ENCODE assay signal across 8 cellular contexts in the genomic region with DNA sequence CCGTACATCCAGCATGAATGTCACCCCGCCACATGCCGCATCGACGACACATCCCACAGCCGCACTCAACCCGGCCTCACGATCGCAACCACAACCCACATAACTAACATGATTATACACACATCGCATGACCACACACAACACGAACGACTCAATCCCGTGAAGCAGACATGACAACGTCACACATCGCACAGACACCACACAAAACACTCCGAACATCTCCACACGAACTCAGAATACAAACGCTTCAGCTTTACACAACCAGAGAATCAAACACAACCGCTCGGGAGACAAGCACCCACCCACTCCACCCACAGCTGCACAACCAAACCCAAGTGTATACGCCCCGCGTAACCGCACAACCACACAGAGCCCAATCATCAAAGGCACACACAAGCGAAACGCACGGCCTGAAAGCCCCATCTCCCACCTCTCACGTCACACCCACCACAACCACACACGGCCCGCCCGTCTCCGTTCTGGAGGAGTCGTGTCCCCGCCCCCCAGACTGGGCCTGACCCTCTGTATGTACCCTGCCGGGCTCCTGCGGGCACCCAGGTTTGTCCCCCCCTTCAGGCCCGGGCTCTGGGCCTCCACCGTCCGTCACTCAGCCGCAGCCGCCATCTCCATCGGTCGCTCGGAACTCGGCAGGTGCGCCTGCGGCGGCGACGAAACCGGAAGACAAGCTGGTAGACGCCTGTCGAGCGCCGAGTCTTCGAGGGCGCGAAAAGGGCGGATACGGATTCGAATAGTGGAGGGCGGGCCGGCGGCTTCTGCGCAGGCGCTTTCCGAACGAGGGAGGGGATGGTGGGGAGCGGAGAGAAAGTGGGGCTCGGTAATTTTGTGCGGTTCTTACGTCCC. TPM values are rescaled to one million over a fixed set of nuclear protein-coding genes. Genes with fewer than 3 reads are reported as not detected.
DNase-seq lines count a peak whose midpoint lies in the region; ATAC-seq and TF ChIP-seq lines count a peak whose summit lies in the region.

Gene RBSN, minus strand, starts transcription at position 646 of the 861 bp plus-strand sequence. CDS start 3,028 bp downstream, outside the sequence.

- H3K27ac Mint-ChIP-seq in activated CD8-positive, alpha-beta memory T cell treated with anti-CD3 and anti-CD28 coated beads, Interleukin-2, amount 10 ng/mL, durations not matched to agents 7 days and 5 days: peak within 1 kb of the TSS; percentile 92

- peaks cover 3% of the 10 kb centered on the region for H3K27me3 Mint-ChIP-seq in activated CD8-positive, alpha-beta memory T cell treated with anti-CD3 and anti-CD28 coated beads, Interleukin-2, amount 10 ng/mL, durations not matched to agents 7 days and 5 days

- H3K9ac ChIP-seq in endocrine pancreas (ENCODE audit: control insufficient read depth, insufficient read depth, low read length) (peak within 1 kb of the TSS; percentile 91), mesenchymal stem cell (ENCODE audit: low read length) (peak within 1 kb of the TSS; percentile 97)

- H3K27me3 ChIP-seq in endocrine pancreas (ENCODE audit: control insufficient read depth, insufficient read depth, low read length): no peaks in the 10 kb centered on the region
- no peaks in the 10 kb centered on the region for H3K27me3 ChIP-seq in mesenchymal stem cell (ENCODE audit: control insufficient read depth in 1 of 2, insufficient read depth in 1 of 2, low read length in 2 of 2)

- no peak within 1 kb of the TSS for H2BK120ac ChIP-seq in mesenchymal stem cell (ENCODE audit: low read depth, low read length)

- H3K4me3 ChIP-seq in endocrine pancreas (ENCODE audit: control insufficient read depth, insufficient read depth, low read length) (peak within 1 kb of the TSS; percentile 91), mesenchymal stem cell (ENCODE audit: insufficient read depth in 1 of 2, low read depth in 1 of 2, low read length in 2 of 2) (peak within 1 kb of the TSS; percentile 92 to 95)

- H2BK12ac ChIP-seq in mesenchymal stem cell (ENCODE audit: low read length in 2 of 2): no peak within 1 kb of the TSS

- H3K9me3 Mint-ChIP-seq in activated CD8-positive, alpha-beta memory T cell treated with anti-CD3 and anti-CD28 coated beads, Interleukin-2, amount 10 ng/mL, durations not matched to agents 7 days and 5 days (ENCODE audit: low read depth): no peaks in the 10 kb centered on the region

- H3K36me3 Mint-ChIP-seq in activated CD8-positive, alpha-beta memory T cell treated with anti-CD3 and anti-CD28 coated beads, Interleukin-2, amount 10 ng/mL, durations not matched to agents 7 days and 5 days: peaks cover 26% of the 10 kb centered on the region

- H4K8ac ChIP-seq in mesenchymal stem cell (ENCODE audit: low read length): peak within 1 kb of the TSS; percentile 94

- peak within 1 kb of the TSS; percentile 24 to 80 for H3K4ac ChIP-seq in mesenchymal stem cell (ENCODE audit: low read depth in 1 of 2, low read length in 2 of 2)

- peak within 1 kb of the TSS; percentile 61 for H3K27ac ChIP-seq in mesenchymal stem cell (ENCODE audit: low read length, poor library complexity, severe bottlenecking)

- peak within 1 kb of the TSS; percentile 94 for H3K4me3 Mint-ChIP-seq in activated CD8-positive, alpha-beta memory T cell treated with anti-CD3 and anti-CD28 coated beads, Interleukin-2, amount 10 ng/mL, durations not matched to agents 7 days and 5 days

- no peaks in the 10 kb centered on the region for H3K4me1 ChIP-seq in endocrine pancreas (ENCODE audit: control insufficient read depth, insufficient read depth, low read length)
- peaks cover 10% of the 10 kb centered on the region for H3K4me1 ChIP-seq in mesenchymal stem cell (ENCODE audit: control insufficient read depth, insufficient read depth, low read depth, low read length)

- H2AFZ ChIP-seq in mesenchymal stem cell (ENCODE audit: low read depth, low read length): peak within 1 kb of the TSS; percentile 89

- no peak within 1 kb of the TSS for H2AK5ac ChIP-seq in mesenchymal stem cell (ENCODE audit: low read length, severe bottlenecking)

- H3K9me3 ChIP-seq in endocrine pancreas (ENCODE audit: control insufficient read depth, low read length): no peaks in the 10 kb centered on the region
- no peaks in the 10 kb centered on the region for H3K9me3 ChIP-seq in mesenchymal stem cell (ENCODE audit: control insufficient read depth, low read length)

- peak within 1 kb of the TSS; percentile 85 to 90 for H3K18ac ChIP-seq in mesenchymal stem cell (ENCODE audit: low read depth in 1 of 2, low read length in 2 of 2)

- under 1% methylated on average over 72 of the region's 72 CpGs for WGBS in mesenchymal stem cell

- peaks cover 3% of the 10 kb centered on the region for H3K36me3 ChIP-seq in endocrine pancreas (ENCODE audit: control insufficient read depth, insufficient read depth, low read length)
- peaks cover 11 to 20% of the 10 kb centered on the region in 2 experiments for H3K36me3 ChIP-seq in mesenchymal stem cell (ENCODE audit: control insufficient read depth in 1 of 2, insufficient read depth in 2 of 2, low read depth in 1 of 2, low read length in 2 of 2)

- peaks cover 17% of the 10 kb centered on the region for H3K79me1 ChIP-seq in mesenchymal stem cell (replicated peaks; ENCODE audit: low read length, poor library complexity, severe bottlenecking)

- peak within 1 kb of the TSS; percentile 76 for H4K91ac ChIP-seq in mesenchymal stem cell (ENCODE audit: low read length)

- ATAC-seq in activated CD8-positive, alpha-beta memory T cell treated with anti-CD3 and anti-CD28 coated beads, Interleukin-2, amount 10 ng/mL, durations not matched to agents 7 days and 5 days: peak; percentile 87

- peak within 1 kb of the TSS; percentile 91 for H3K4me2 ChIP-seq in mesenchymal stem cell (ENCODE audit: low read length, poor library complexity, severe bottlenecking)

- no peak within 1 kb of the TSS for H3K23ac ChIP-seq in mesenchymal stem cell (ENCODE audit: low read length in 2 of 2)

- peaks cover 36% of the 10 kb centered on the region for H3K4me1 Mint-ChIP-seq in activated CD8-positive, alpha-beta memory T cell treated with anti-CD3 and anti-CD28 coated beads, Interleukin-2, amount 10 ng/mL, durations not matched to agents 7 days and 5 days

- DNase-seq in COLO829 (ENCODE audit: low spot score) (peak; percentile 81), GM20000 (ENCODE audit: low spot score) (peak; percentile 90), HS-5 (ENCODE audit: low read depth) (peak; percentile 65), NOMO-1 treated with dmso at 0.1 percent for 144 hours (lab: John Stamatoyannopoulos, UW; ENCODE audit: unreplicated experiment) (peak; percentile 94), mesenchymal stem cell (peak; percentile 96)
- DNase-seq in activated CD8-positive, alpha-beta memory T cell treated with anti-CD3 and anti-CD28 coated beads, Interleukin-2, amount 10 ng/mL, durations not matched to agents 7 days and 5 days: peak; percentile 98
- DNase-seq in stimulated activated CD8-positive, alpha-beta memory T cell treated with anti-CD3 and anti-CD28 coated beads, Interleukin-12 subunit alpha, Interleukin-12 subunit beta, amount 100 ng/mL, for 24 hours (ENCODE audit: extremely low read depth): peak; percentile 89

- H2BK5ac ChIP-seq in mesenchymal stem cell (ENCODE audit: low read depth, low read length, poor library complexity, severe bottlenecking): peak within 1 kb of the TSS; percentile 5

- no peak for TF ChIP-seq CTCF in GM20000 (IDR thresholded peaks at IDR 0.05; ENCODE audit: extremely low read depth, missing control alignments)

- CTCF ChIA-PET in activated CD8-positive, alpha-beta memory T cell treated with anti-CD3 and anti-CD28 coated beads, Interleukin-2, amount 10 ng/mL, durations not matched to agents 7 days and 5 days (lab: Charles Lee): interaction anchor here (0.6 to 4.0 kb wide), 8 partner anchors 10 to 458 kb away, joined by 3 to 28 read pairs (median 8); partner anchors contain the start of genes CAPN7 and MRPS25

- peak within 1 kb of the TSS; percentile 96 for H2BK15ac ChIP-seq in mesenchymal stem cell (ENCODE audit: low read depth, poor library complexity, severe bottlenecking)

- peak within 1 kb of the TSS in 1 of 2 experiments; percentile 73 for H3K14ac ChIP-seq in mesenchymal stem cell (ENCODE audit: low read length in 2 of 2)

RNA-seq across cellular contexts. Expression of gene RBSN, which starts in this region (rescaled TPM):
- total RNA-seq in activated CD8-positive, alpha-beta memory T cell treated with anti-CD3 and anti-CD28 coated beads, Interleukin-2, amount 10 ng/mL, durations not matched to agents 7 days and 5 days: 10 to 100 TPM; 15.7 to 21.8 TPM
- 9.1 TPM for polyA plus RNA-seq in mesenchymal stem cell (2013, experiment 1 of 2)
- polyA plus RNA-seq in mesenchymal stem cell (2013, experiment 2 of 2): 9.0 TPM

Comparison
In these comparisons a context has a peak if more than half of its experiments do, and no peak if none do; other contexts are left out.
1. Peak in every context shown above with its lines: DNase-seq, ATAC-seq, H3K4me3 ChIP-seq and H3K27ac ChIP-seq.